In genomic region chr17:63817736-63818385, GRCh38 we compare ENCODE assay signal across 21 cellular contexts. TPM values are rescaled to one million over a fixed set of nuclear protein-coding genes. Genes with fewer than 3 reads are reported as not detected.
DNase-seq lines count a peak whose midpoint lies in the region; ATAC-seq and TF ChIP-seq lines count a peak whose summit lies in the region.
"Had no signal": no experiment of that assay in that cellular context is flagged by ENCODE, and none has a peak within 500 bp of the region (broad histone marks: within the 10 kb centered on the region; RNA-seq: fewer than 3 reads in every experiment).

No MANE protein-coding gene starts in this region.

- peaks cover 24% of the 10 kb centered on the region for H3K4me1 Mint-ChIP-seq in activated T-cell treated with anti-CD3 and anti-CD28 coated beads, Interleukin-2, amount 50 U/mL, for 72 hours (ENCODE audit: low read depth)
- peaks cover 6% of the 10 kb centered on the region for H3K4me1 Mint-ChIP-seq in activated T-helper 17 cell treated with anti-CD3 and anti-CD28 coated beads, Interleukin-2, amount 50 U/mL, for 72 hours

- no peak overlapping the region for H3K4me2 ChIP-seq in HCT116 (ENCODE audit: low read length)
- H3K4me2 ChIP-seq in neuronal stem cell (ENCODE audit: insufficient read depth, low read length, poor library complexity, severe bottlenecking) = no peak overlapping the region

- TF ChIP-seq POLR2A in HCT116 (IDR thresholded peaks at IDR 0.05; ENCODE audit: borderline replicate concordance, extremely low read depth, insufficient read depth, insufficient read length) = no peak

- H3K9me3 ChIP-seq in HCT116 (ENCODE audit: control insufficient read depth in 1 of 2, insufficient read depth in 1 of 2, low read depth in 1 of 2, low read length in 2 of 2) (no peaks in the 10 kb centered on the region), neuronal stem cell (replicated peaks in 1 of 2; ENCODE audit: control insufficient read depth in 2 of 2, insufficient read depth in 1 of 2, low read depth in 1 of 2, low read length in 2 of 2) (no peaks in the 10 kb centered on the region)
- H3K9me3 ChIP-seq: HAP-1, SJCRH30, upper lobe of left lung had no signal

- H4K20me1 ChIP-seq in HCT116 (ENCODE audit: insufficient read depth) = peaks cover 8% of the 10 kb centered on the region; the same call in 1 of the 2 replicates

- H3K36me3 Mint-ChIP-seq in activated T-cell treated with anti-CD3 and anti-CD28 coated beads, Interleukin-2, amount 50 U/mL, for 72 hours (ENCODE audit: insufficient read depth in 2 of 2) = peaks cover 14 to 51% of the 10 kb centered on the region in 2 donors
- peaks cover 100% of the 10 kb centered on the region for H3K36me3 Mint-ChIP-seq in activated T-helper 17 cell treated with anti-CD3 and anti-CD28 coated beads, Interleukin-2, amount 50 U/mL, for 72 hours (ENCODE audit: low read depth)

- H3K9me2 ChIP-seq in HCT116 (ENCODE audit: insufficient read depth) = no peaks in the 10 kb centered on the region

- H3K9me3 Mint-ChIP-seq in activated T-cell treated with anti-CD3 and anti-CD28 coated beads, Interleukin-2, amount 50 U/mL, for 72 hours = no peaks in the 10 kb centered on the region
- no peaks in the 10 kb centered on the region for H3K9me3 Mint-ChIP-seq in activated T-helper 17 cell treated with anti-CD3 and anti-CD28 coated beads, Interleukin-2, amount 50 U/mL, for 72 hours
- H3K9me3 Mint-ChIP-seq: dendritic cell treated with granulocyte-macrophage colony-stimulating factor and Interleukin-4, amounts not matched to agents 40 ng/mL and 50 ng/mL, for 4 days had no signal

- no peak overlapping the region for H4K91ac ChIP-seq in neuronal stem cell (ENCODE audit: low read depth, low read length, poor library complexity)

- POLR2A ChIA-PET in HCT116 (lab: Charles Lee) = no interaction called here

- H3K79me2 ChIP-seq in HCT116 (ENCODE audit: insufficient read depth, low read length) = peaks cover 65% of the 10 kb centered on the region

- H2BK12ac ChIP-seq in neuronal stem cell (ENCODE audit: low read length) = no peak overlapping the region

- H3K4me1 ChIP-seq in HCT116 (ENCODE audit: control insufficient read depth in 1 of 2, insufficient read depth in 2 of 2, low read length in 2 of 2) (no peaks in the 10 kb centered on the region), neuronal stem cell (ENCODE audit: control insufficient read depth in 2 of 2, insufficient read depth in 1 of 2, low read depth in 1 of 2, low read length in 2 of 2) (no peaks in the 10 kb centered on the region)
- H3K4me1 ChIP-seq: foreskin keratinocyte, HAP-1, SJCRH30 had no signal

- intact Hi-C loops in HCT116 (cut with micrococcal nuclease) = no loop called here

- peaks cover 3% of the 10 kb centered on the region for H3K79me1 ChIP-seq in neuronal stem cell (ENCODE audit: low read depth, low read length)

- no CpG with 5 or more reads among the region's 27 CpGs for WGBS in neuronal stem cell (ENCODE audit: extremely low coverage in 2 of 2, insufficient read length in 2 of 2, insufficient replicate concordance in 1 of 2), 2 donors

- H2BK5ac ChIP-seq in neuronal stem cell (ENCODE audit: low read length) = no peak overlapping the region

- no peak for ATAC-seq in activated T-cell treated with anti-CD3 and anti-CD28 coated beads, Interleukin-2, amount 50 U/mL, for 72 hours (replicated peaks in 1 of 2)
- ATAC-seq in HCT116 = no peak
- no peak for ATAC-seq in activated T-helper 17 cell treated with anti-CD3 and anti-CD28 coated beads, Interleukin-2, amount 50 U/mL, for 72 hours (replicated peaks)
- ATAC-seq: activated CD4-positive, CD25-positive, alpha-beta regulatory T cell treated with anti-CD3 and anti-CD28 coated beads, Interleukin-2, amount 50 U/mL, for 24 hours; foreskin keratinocyte had no signal

- RAD21 ChIA-PET in HCT116 (lab: Charles Lee; ENCODE audit: low non-redundant PET in 1 of 2, low total read pairs in 2 of 2, uncharacterized antibody in 2 of 2, unreplicated experiment in 2 of 2) = no interaction called here

- H3K14ac ChIP-seq in neuronal stem cell (ENCODE audit: low read length) = no peak overlapping the region

- H3K9ac ChIP-seq in HCT116 (ENCODE audit: low read length) = no peak overlapping the region
- peak overlapping the region; percentile 10 for H3K9ac ChIP-seq in neuronal stem cell (ENCODE audit: low read depth, low read length, poor library complexity)

- TSS peak; percentile 59 for BruUV-seq in HCT116 (replicated peaks; lab: Mats Ljungman, UMichigan)

- H3K27me3 ChIP-seq in HCT116 (ENCODE audit: insufficient read depth, low read length) = no peaks in the 10 kb centered on the region
- no peaks in the 10 kb centered on the region for H3K27me3 ChIP-seq in neuronal stem cell (ENCODE audit: control insufficient read depth in 3 of 3, insufficient read depth in 3 of 3, low read depth in 1 of 3, low read length in 3 of 3)
- H3K27me3 ChIP-seq: brain microvascular endothelial cell, foreskin keratinocyte, SJCRH30, upper lobe of left lung had no signal

- H3K27ac ChIP-seq in HCT116 (ENCODE audit: low read depth, low read length) (no peak overlapping the region), neuronal stem cell (replicated peaks; ENCODE audit: low read length) (no peak overlapping the region)
- H3K27ac ChIP-seq: brain microvascular endothelial cell, foreskin keratinocyte, SJCRH30, upper lobe of left lung had no signal

- H2BK120ac ChIP-seq in neuronal stem cell (ENCODE audit: low read depth, low read length) = no peak overlapping the region

- no peak overlapping the region for H2BK15ac ChIP-seq in neuronal stem cell (ENCODE audit: low read length)

- no peak overlapping the region for H2AFZ ChIP-seq in HCT116 (ENCODE audit: low read depth, low read length, poor library complexity, severe bottlenecking)
- H2AFZ ChIP-seq in neuronal stem cell (ENCODE audit: low read length) = no peak overlapping the region

- H3K4me3 ChIP-seq in HCT116 (replicated peaks in 1 of 2; ENCODE audit: low read depth in 1 of 2, low read length in 2 of 2) (no peak overlapping the region), neuronal stem cell (ENCODE audit: low read length in 2 of 2) (no peak overlapping the region)
- H3K4me3 ChIP-seq: HAP-1, SJCRH30, upper lobe of left lung had no signal

- no peak for DNase-seq in activated T-cell treated with anti-CD3 and anti-CD28 coated beads, Interleukin-2, amount 50 U/mL, for 72 hours
- DNase-seq in activated T-cell treated with anti-CD3 and anti-CD28 coated beads, Interleukin-2, amount 50 U/mL, for 48 hours = no peak
- DNase-seq in HCT116 (ENCODE audit: low read depth, low spot score) = no peak
- DNase-seq in neuronal stem cell (ENCODE audit: low spot score) = no peak
- DNase-seq in stimulated activated CD4-positive, alpha-beta T cell treated with anti-CD3 and anti-CD28 coated beads, Interleukin-2, amount 100 ng/mL, for 24 hours = no peak
- no peak for DNase-seq in activated CD4-positive, alpha-beta T cell treated with anti-CD3 and anti-CD28 coated beads for 1 hour
- DNase-seq in NCI-H345 treated with DMSO at 0.1 percent for 48 hours (lab: John Stamatoyannopoulos, UW; ENCODE audit: unreplicated experiment) = no peak
- DNase-seq: activated naive CD4-positive, alpha-beta T cell treated with anti-CD3 and anti-CD28 coated beads, Interleukin-2, amount 50 U/mL, for 16 hours; brain microvascular endothelial cell; foreskin keratinocyte; Kasumi-1; NCI-H2107; NCI-H526; SJCRH30; stimulated activated naive CD4-positive, alpha-beta T cell; T-helper 9 cell; upper lobe of left lung had no signal

- no peak overlapping the region for H3K18ac ChIP-seq in neuronal stem cell (ENCODE audit: low read length)

- CTCF ChIA-PET in HCT116 (lab: Charles Lee) = interaction anchor here (1.0 kb wide), 1 partner anchor 16 kb away, joined by 4 read pairs; no protein-coding TSS in a partner anchor

- no peak overlapping the region for H3K23ac ChIP-seq in neuronal stem cell (ENCODE audit: low read depth, low read length, poor library complexity)

- H4K8ac ChIP-seq in neuronal stem cell (ENCODE audit: low read depth, low read length) = no peak overlapping the region

- no peak overlapping the region for H3K4me3 Mint-ChIP-seq in activated T-cell treated with anti-CD3 and anti-CD28 coated beads, Interleukin-2, amount 50 U/mL, for 72 hours
- H3K4me3 Mint-ChIP-seq in activated T-helper 17 cell treated with anti-CD3 and anti-CD28 coated beads, Interleukin-2, amount 50 U/mL, for 72 hours = no peak overlapping the region
- H3K4me3 Mint-ChIP-seq: dendritic cell treated with granulocyte-macrophage colony-stimulating factor and Interleukin-4, amounts not matched to agents 40 ng/mL and 50 ng/mL, for 4 days had no signal

- H3K27ac Mint-ChIP-seq in activated T-cell treated with anti-CD3 and anti-CD28 coated beads, Interleukin-2, amount 50 U/mL, for 72 hours = peak overlapping the region; percentile 77
- peak overlapping the region; percentile 71 for H3K27ac Mint-ChIP-seq in activated T-helper 17 cell treated with anti-CD3 and anti-CD28 coated beads, Interleukin-2, amount 50 U/mL, for 72 hours
- H3K27ac Mint-ChIP-seq: dendritic cell treated with granulocyte-macrophage colony-stimulating factor and Interleukin-4, amounts not matched to agents 40 ng/mL and 50 ng/mL, for 4 days had no signal

- no peak overlapping the region for H2AK5ac ChIP-seq in neuronal stem cell (ENCODE audit: low read depth, low read length)

- no peak for TF ChIP-seq RAD21 in HCT116 (IDR thresholded peaks at IDR 0.05; ENCODE audit: low read depth)

- H3K4ac ChIP-seq in neuronal stem cell (ENCODE audit: low read length) = no peak overlapping the region

- H3K36me3 ChIP-seq in HCT116 (ENCODE audit: control insufficient read depth in 1 of 2, insufficient read depth in 2 of 2, low read length in 2 of 2) = peaks cover 93 to 99% of the 10 kb centered on the region in 2 experiments
- H3K36me3 ChIP-seq in neuronal stem cell (replicated peaks in 1 of 2; ENCODE audit: control insufficient read depth in 2 of 2, insufficient read depth in 2 of 2, low read length in 2 of 2) = peaks cover 71 to 100% of the 10 kb centered on the region in 2 donors

- no peaks in the 10 kb centered on the region for H3K27me3 Mint-ChIP-seq in activated T-cell treated with anti-CD3 and anti-CD28 coated beads, Interleukin-2, amount 50 U/mL, for 72 hours (ENCODE audit: low read depth)
- H3K27me3 Mint-ChIP-seq in activated T-helper 17 cell treated with anti-CD3 and anti-CD28 coated beads, Interleukin-2, amount 50 U/mL, for 72 hours = no peaks in the 10 kb centered on the region
- H3K27me3 Mint-ChIP-seq: dendritic cell treated with granulocyte-macrophage colony-stimulating factor and Interleukin-4, amounts not matched to agents 40 ng/mL and 50 ng/mL, for 4 days had no signal

- no peak for TF ChIP-seq CTCF in HCT116 (IDR thresholded peaks at IDR 0.05 in 2 of 3, conservative IDR thresholded peaks at IDR 0.05 in 1 of 3; ENCODE audit: borderline replicate concordance in 1 of 3, insufficient read depth in 1 of 3, low read depth in 2 of 3, low read length in 2 of 3)

RNA-seq across cellular contexts. Expression of gene PSMC5, which starts 9.4 kb away (rescaled TPM):
- total RNA-seq in activated T-cell treated with anti-CD3 and anti-CD28 coated beads, Interleukin-2, amount 50 U/mL, for 72 hours = 100 to 1,000 TPM; 144 to 161 TPM
- total RNA-seq in HCT116 (2021; ENCODE audit: unreplicated experiment) = 193 TPM
- 205 and 235 TPM in 2 replicates for polyA plus RNA-seq in HCT116 (2012)
- total RNA-seq in activated T-helper 17 cell treated with anti-CD3 and anti-CD28 coated beads, Interleukin-2, amount 50 U/mL, for 72 hours = 100 to 1,000 TPM; 102 to 172 TPM
- 77.2 TPM for polyA plus RNA-seq in neuronal stem cell (2013, experiment 1 of 2)
- 75.2 TPM for polyA plus RNA-seq in neuronal stem cell (2013, experiment 2 of 2)

RNA-seq across cellular contexts. Expression of gene FTSJ3, which starts 9.6 kb away (rescaled TPM):
- total RNA-seq in activated T-cell treated with anti-CD3 and anti-CD28 coated beads, Interleukin-2, amount 50 U/mL, for 72 hours = 10 to 100 TPM; 36.0 to 42.3 TPM
- total RNA-seq in HCT116 (2021; ENCODE audit: unreplicated experiment) = 70.9 TPM
- 35.8 and 40.6 TPM in 2 replicates for polyA plus RNA-seq in HCT116 (2012)
- 10 to 100 TPM; 36.3 to 74.1 TPM for total RNA-seq in activated T-helper 17 cell treated with anti-CD3 and anti-CD28 coated beads, Interleukin-2, amount 50 U/mL, for 72 hours
- 23.3 TPM for polyA plus RNA-seq in neuronal stem cell (2013, experiment 1 of 2)
- 22.2 TPM for polyA plus RNA-seq in neuronal stem cell (2013, experiment 2 of 2)

RNA-seq across cellular contexts. Expression of gene SMARCD2, which starts 24.6 kb away (rescaled TPM):
- 100 to 1,000 TPM; 103 to 121 TPM for total RNA-seq in activated T-cell treated with anti-CD3 and anti-CD28 coated beads, Interleukin-2, amount 50 U/mL, for 72 hours
- total RNA-seq in HCT116 (2021; ENCODE audit: unreplicated experiment) = 168 TPM
- polyA plus RNA-seq in HCT116 (2012) = 169 and 186 TPM in 2 replicates
- total RNA-seq in activated T-helper 17 cell treated with anti-CD3 and anti-CD28 coated beads, Interleukin-2, amount 50 U/mL, for 72 hours = 100 to 1,000 TPM in 1 of 2 donors, 10 to 100 TPM in 1; 82.7 to 112 TPM
- 29.1 TPM for polyA plus RNA-seq in neuronal stem cell (2013, experiment 1 of 2)
- polyA plus RNA-seq in neuronal stem cell (2013, experiment 2 of 2) = 28.5 TPM

RNA-seq across cellular contexts. Expression of gene DDX42, which starts 43.9 kb away (rescaled TPM):
- 100 to 1,000 TPM; 112 to 114 TPM for total RNA-seq in activated T-cell treated with anti-CD3 and anti-CD28 coated beads, Interleukin-2, amount 50 U/mL, for 72 hours
- total RNA-seq in HCT116 (2021; ENCODE audit: unreplicated experiment) = 174 TPM
- polyA plus RNA-seq in HCT116 (2012) = 87.7 and 103 TPM in 2 replicates
- total RNA-seq in activated T-helper 17 cell treated with anti-CD3 and anti-CD28 coated beads, Interleukin-2, amount 50 U/mL, for 72 hours = 100 to 1,000 TPM; 119 to 121 TPM
- polyA plus RNA-seq in neuronal stem cell (2013, experiment 1 of 2) = 57.5 TPM
- 61.0 TPM for polyA plus RNA-seq in neuronal stem cell (2013, experiment 2 of 2)

RNA-seq across cellular contexts. Expression of gene CCDC47, which starts 44.5 kb away (rescaled TPM):
- total RNA-seq in activated T-cell treated with anti-CD3 and anti-CD28 coated beads, Interleukin-2, amount 50 U/mL, for 72 hours = 10 to 100 TPM; 59.5 to 60.3 TPM
- 117 TPM for total RNA-seq in HCT116 (2021; ENCODE audit: unreplicated experiment)
- 92.3 and 108 TPM in 2 replicates for polyA plus RNA-seq in HCT116 (2012)
- total RNA-seq in activated T-helper 17 cell treated with anti-CD3 and anti-CD28 coated beads, Interleukin-2, amount 50 U/mL, for 72 hours = 10 to 100 TPM; 75.5 to 99.9 TPM
- 32.9 TPM for polyA plus RNA-seq in neuronal stem cell (2013, experiment 1 of 2)
- polyA plus RNA-seq in neuronal stem cell (2013, experiment 2 of 2) = 32.2 TPM
